In genomic region chr2:236569593-236569973, GRCh38 we compare ENCODE assay signal across 8 cellular contexts. TPM values are rescaled to one million over a fixed set of nuclear protein-coding genes. Genes with fewer than 3 reads are reported as not detected.
DNase-seq lines count a peak whose midpoint lies in the region; ATAC-seq and TF ChIP-seq lines count a peak whose summit lies in the region.

ACKR3 (plus strand) TSS chr2:236569825; CDS start chr2:236580466, 10,641 bp downstream.

- H2BK120ac ChIP-seq in neuronal stem cell (ENCODE audit: low read depth, low read length), result no peak within 1 kb of the TSS

- no CpG with 5 or more reads among the region's 9 CpGs for WGBS in neuronal stem cell (ENCODE audit: extremely low coverage in 2 of 2, insufficient read length in 2 of 2, insufficient replicate concordance in 1 of 2), 2 donors

- H3K27me3 Mint-ChIP-seq in CD4-positive, alpha-beta T cell, result no peaks in the 10 kb centered on the region
- peaks cover 12% of the 10 kb centered on the region for H3K27me3 Mint-ChIP-seq in activated T-helper 2 cell treated with anti-CD3 and anti-CD28 coated beads, Interferon-gamma antibody, Interleukin-2, Interleukin-4, amounts not matched to agents 10 μg/mL and 5 μg/mL and 100 μg/mL, durations not matched to agents 14 hours and 24 hours and 36 hours (ENCODE audit: low read depth)

- intact Hi-C loops in CD4-positive, alpha-beta T cell (cut with DNase I, micrococcal nuclease), result loop anchor here (1.0 to 2.0 kb wide), 4 partner anchors 23 to 227 kb away; no protein-coding TSS in a partner anchor
- intact Hi-C loops in PC-9 (cut with micrococcal nuclease; ENCODE audit: unreplicated experiment), result loop anchor here (2.0 to 5.0 kb wide), 3 partner anchors 57 to 217 kb away; no protein-coding TSS in a partner anchor
- intact Hi-C loops in activated T-helper 2 cell treated with anti-CD3 and anti-CD28 coated beads, Interferon-gamma antibody, Interleukin-2, Interleukin-4, amounts not matched to agents 10 μg/mL and 5 μg/mL and 100 μg/mL, durations not matched to agents 14 hours and 24 hours and 36 hours (cut with micrococcal nuclease), result loop anchor here (1.0 to 5.0 kb wide), 4 partner anchors 23 to 216 kb away; no protein-coding TSS in a partner anchor

- no peaks in the 10 kb centered on the region; the same call in 1 of the 2 replicates for H4K20me1 ChIP-seq in PC-9 (ENCODE audit: insufficient read depth)

- H3K4ac ChIP-seq in neuronal stem cell (ENCODE audit: low read length), result no peak within 1 kb of the TSS

- no peak within 1 kb of the TSS for H2BK15ac ChIP-seq in neuronal stem cell (ENCODE audit: low read length)

- no peak within 1 kb of the TSS for H4K8ac ChIP-seq in neuronal stem cell (ENCODE audit: low read depth, low read length)

- peak within 1 kb of the TSS; percentile 68 for H3K4me3 Mint-ChIP-seq in CD4-positive, alpha-beta T cell
- peak within 1 kb of the TSS; percentile 30 for H3K4me3 Mint-ChIP-seq in activated T-helper 2 cell treated with anti-CD3 and anti-CD28 coated beads, Interferon-gamma antibody, Interleukin-2, Interleukin-4, amounts not matched to agents 10 μg/mL and 5 μg/mL and 100 μg/mL, durations not matched to agents 14 hours and 24 hours and 36 hours (ENCODE audit: low read depth)

- H3K9me3 ChIP-seq in CD4-positive, alpha-beta T cell (ENCODE audit: control insufficient read depth, low read length), result no peaks in the 10 kb centered on the region
- H3K9me3 ChIP-seq in PC-9 (ENCODE audit: insufficient read depth, low read depth), result no peaks in the 10 kb centered on the region
- no peaks in the 10 kb centered on the region for H3K9me3 ChIP-seq in neuronal stem cell (replicated peaks in 1 of 2; ENCODE audit: control insufficient read depth in 2 of 2, insufficient read depth in 1 of 2, low read depth in 1 of 2, low read length in 2 of 2)

- H3K9ac ChIP-seq in neuronal stem cell (ENCODE audit: low read depth, low read length, poor library complexity), result no peak within 1 kb of the TSS

- H3K23ac ChIP-seq in neuronal stem cell (ENCODE audit: low read depth, low read length, poor library complexity), result no peak within 1 kb of the TSS

- peaks cover 18% of the 10 kb centered on the region for H3K36me3 Mint-ChIP-seq in CD4-positive, alpha-beta T cell (ENCODE audit: low read depth)
- no peaks in the 10 kb centered on the region for H3K36me3 Mint-ChIP-seq in activated T-helper 2 cell treated with anti-CD3 and anti-CD28 coated beads, Interferon-gamma antibody, Interleukin-2, Interleukin-4, amounts not matched to agents 10 μg/mL and 5 μg/mL and 100 μg/mL, durations not matched to agents 14 hours and 24 hours and 36 hours (ENCODE audit: low read depth)

- peak; percentile 44 to 81 (median 62) for DNase-seq in CD4-positive, alpha-beta T cell
- DNase-seq in PC-9 (peak; percentile 51 to 70), foreskin keratinocyte (peak; percentile 67 to 79), neuronal stem cell (ENCODE audit: low spot score) (peak; percentile 47), substantia nigra (lab: John Stamatoyannopoulos, UW) (peak in 43 of 49 donors; percentile 30 to 86 (median 64))
- peak; percentile 65 for DNase-seq in activated T-helper 2 cell treated with anti-CD3 and anti-CD28 coated beads, Interferon-gamma antibody, Interleukin-2, Interleukin-4, amounts not matched to agents 10 μg/mL and 5 μg/mL and 100 μg/mL, durations not matched to agents 14 hours and 24 hours and 36 hours (ENCODE audit: low spot score)

- ATAC-seq in CD4-positive, alpha-beta T cell (ENCODE audit: poor library complexity), result peak; percentile 98
- ATAC-seq in GM19397 (IDR thresholded peaks at IDR 0.05; ENCODE audit: unreplicated experiment), result peak; percentile 77
- ATAC-seq in HG03521 (IDR thresholded peaks at IDR 0.05; ENCODE audit: unreplicated experiment), result peak; percentile 82
- peak; percentile 86 for ATAC-seq in foreskin keratinocyte

- H4K91ac ChIP-seq in neuronal stem cell (ENCODE audit: low read depth, low read length, poor library complexity), result no peak within 1 kb of the TSS

- peak within 1 kb of the TSS; percentile 22 for H3K18ac ChIP-seq in neuronal stem cell (ENCODE audit: low read length)

- H3K4me1 Mint-ChIP-seq in CD4-positive, alpha-beta T cell (ENCODE audit: low read depth), result peaks cover 20% of the 10 kb centered on the region
- peaks cover 19% of the 10 kb centered on the region for H3K4me1 Mint-ChIP-seq in activated T-helper 2 cell treated with anti-CD3 and anti-CD28 coated beads, Interferon-gamma antibody, Interleukin-2, Interleukin-4, amounts not matched to agents 10 μg/mL and 5 μg/mL and 100 μg/mL, durations not matched to agents 14 hours and 24 hours and 36 hours (ENCODE audit: low read depth)

- H2BK5ac ChIP-seq in neuronal stem cell (ENCODE audit: low read length), result no peak within 1 kb of the TSS

- POLR2A ChIA-PET in CD4-positive, alpha-beta T cell (lab: Charles Lee), result interaction anchor here (1.0 to 2.7 kb wide), 7 partner anchors 15 to 62 kb away, joined by 3 to 26 read pairs (median 13); a partner anchor contains a TSS
- POLR2A ChIA-PET in PC-9 (lab: Charles Lee; ENCODE audit: unreplicated experiment), result interaction anchor here (0.5 to 0.7 kb wide), 5 partner anchors 11 to 300 kb away, joined by 3 to 7 read pairs (median 4); no protein-coding TSS in a partner anchor

- no peaks in the 10 kb centered on the region for H3K9me2 ChIP-seq in PC-9 (ENCODE audit: insufficient read depth)

- no peaks in the 10 kb centered on the region for H3K9me3 Mint-ChIP-seq in CD4-positive, alpha-beta T cell
- no peaks in the 10 kb centered on the region for H3K9me3 Mint-ChIP-seq in activated T-helper 2 cell treated with anti-CD3 and anti-CD28 coated beads, Interferon-gamma antibody, Interleukin-2, Interleukin-4, amounts not matched to agents 10 μg/mL and 5 μg/mL and 100 μg/mL, durations not matched to agents 14 hours and 24 hours and 36 hours

- peak within 1 kb of the TSS; percentile 86 for H3K4me2 ChIP-seq in PC-9
- H3K4me2 ChIP-seq in neuronal stem cell (ENCODE audit: insufficient read depth, low read length, poor library complexity, severe bottlenecking), result peak within 1 kb of the TSS; percentile 52

- H3K4me1 ChIP-seq in PC-9 (replicated peaks; ENCODE audit: insufficient read depth) (peaks cover 11% of the 10 kb centered on the region; the same call in 1 of the 2 replicates), foreskin keratinocyte (peaks cover 7% of the 10 kb centered on the region), neuronal stem cell (ENCODE audit: control insufficient read depth in 2 of 2, insufficient read depth in 1 of 2, low read depth in 1 of 2, low read length in 2 of 2) (peaks cover 34 to 46% of the 10 kb centered on the region in 2 donors)

- peak within 1 kb of the TSS; percentile 58 for H3K4me3 ChIP-seq in PC-9
- H3K4me3 ChIP-seq in neuronal stem cell (ENCODE audit: low read length in 2 of 2), result peak within 1 kb of the TSS; percentile 53 to 62

- H2BK12ac ChIP-seq in neuronal stem cell (ENCODE audit: low read length), result no peak within 1 kb of the TSS

- no peaks in the 10 kb centered on the region for H3K27me3 ChIP-seq in CD4-positive, alpha-beta T cell (ENCODE audit: control insufficient read depth, insufficient read depth, low read length)
- H3K27me3 ChIP-seq in PC-9 (ENCODE audit: insufficient read depth, low read depth) (peaks cover 53% of the 10 kb centered on the region), foreskin keratinocyte (peaks cover 15% of the 10 kb centered on the region), neuronal stem cell (ENCODE audit: control insufficient read depth in 3 of 3, insufficient read depth in 3 of 3, low read depth in 1 of 3, low read length in 3 of 3) (peaks cover 0 to 19% (median 0%) of the 10 kb centered on the region in 3 experiments)

- H2AK5ac ChIP-seq in neuronal stem cell (ENCODE audit: low read depth, low read length), result no peak within 1 kb of the TSS

- no TSS peak for BruUV-seq in PC-9 (replicated peaks; lab: Mats Ljungman, UMichigan)

- peak; percentile 68 for TF ChIP-seq CTCF in CD4-positive, alpha-beta T cell (IDR thresholded peaks at IDR 0.05)
- TF ChIP-seq CTCF in PC-9 (conservative IDR thresholded peaks at IDR 0.05) (peak; percentile 46; the same call in 1 of the 2 replicates), foreskin keratinocyte (conservative IDR thresholded peaks at IDR 0.05) (peak; percentile 74)

- H2AFZ ChIP-seq in PC-9 (peak within 1 kb of the TSS; percentile 13; the same call in 1 of the 2 replicates), neuronal stem cell (ENCODE audit: low read length) (peak within 1 kb of the TSS; percentile 46)

- CTCF ChIA-PET in CD4-positive, alpha-beta T cell (lab: Charles Lee), result interaction anchor here (0.5 to 5.1 kb wide), 12 partner anchors 10 to 516 kb away, joined by 3 to 73 read pairs (median 4); partner anchors contain the start of gene COPS8
- CTCF ChIA-PET in PC-9 (lab: Charles Lee), result interaction anchor here (0.6 to 1.6 kb wide), 4 partner anchors 57 to 456 kb away, joined by 3 to 12 read pairs (median 4); no protein-coding TSS in a partner anchor

- peak within 1 kb of the TSS; percentile 33 for H3K27ac Mint-ChIP-seq in CD4-positive, alpha-beta T cell
- peak within 1 kb of the TSS; percentile 29 for H3K27ac Mint-ChIP-seq in activated T-helper 2 cell treated with anti-CD3 and anti-CD28 coated beads, Interferon-gamma antibody, Interleukin-2, Interleukin-4, amounts not matched to agents 10 μg/mL and 5 μg/mL and 100 μg/mL, durations not matched to agents 14 hours and 24 hours and 36 hours

- no peaks in the 10 kb centered on the region for H3K36me3 ChIP-seq in PC-9 (ENCODE audit: low read depth)
- peaks cover 0 to 27% of the 10 kb centered on the region in 2 donors for H3K36me3 ChIP-seq in neuronal stem cell (replicated peaks in 1 of 2; ENCODE audit: control insufficient read depth in 2 of 2, insufficient read depth in 2 of 2, low read length in 2 of 2)

- no peaks in the 10 kb centered on the region for H3F3A ChIP-seq in PC-9 (ENCODE audit: insufficient read depth, low read depth)

- H3K14ac ChIP-seq in neuronal stem cell (ENCODE audit: low read length), result no peak within 1 kb of the TSS

- H3K79me1 ChIP-seq in neuronal stem cell (ENCODE audit: low read depth, low read length), result no peaks in the 10 kb centered on the region

- no peaks in the 10 kb centered on the region for H3K79me2 ChIP-seq in PC-9 (ENCODE audit: low read depth)

- H3K27ac ChIP-seq in CD4-positive, alpha-beta T cell (ENCODE audit: low read depth, low read length), result no peak within 1 kb of the TSS
- H3K27ac ChIP-seq in PC-9 (no peak within 1 kb of the TSS), foreskin keratinocyte (peak within 1 kb of the TSS; percentile 25), neuronal stem cell (replicated peaks; ENCODE audit: low read length) (peak within 1 kb of the TSS; percentile 72), substantia nigra (ENCODE audit: low read depth, low read length, poor library complexity, severe bottlenecking) (no peak within 1 kb of the TSS)

RNA-seq across cellular contexts. Expression of gene ACKR3, which starts in this region (rescaled TPM):
- under 1 TPM; 0.61 to 0.74 TPM for total RNA-seq in CD4-positive, alpha-beta T cell
- 19.6 and 20.3 TPM in 2 replicates for total RNA-seq in PC-9 (2021)
- total RNA-seq in activated T-helper 2 cell treated with anti-CD3 and anti-CD28 coated beads, Interferon-gamma antibody, Interleukin-2, Interleukin-4, amounts not matched to agents 10 μg/mL and 5 μg/mL and 100 μg/mL, durations not matched to agents 14 hours and 24 hours and 36 hours, result 1.8 and 2.7 TPM in 2 replicates
- total RNA-seq in foreskin keratinocyte, result 1.8 and 2.8 TPM in 2 replicates
- polyA plus RNA-seq in foreskin keratinocyte, result 1.3 and 1.6 TPM in 2 replicates
- polyA plus RNA-seq in neuronal stem cell (2013, experiment 1 of 2), result 4.4 TPM
- polyA plus RNA-seq in neuronal stem cell (2013, experiment 2 of 2), result 4.3 TPM

Comparison
In these comparisons a context has a peak if more than half of its experiments do, and no peak if none do; other contexts are left out.
1. Peak in DNase-seq and ATAC-seq in CD4-positive, alpha-beta T cell; RNA of the gene not detected or under 1 TPM.
2. H3K27ac ChIP-seq: peak in foreskin keratinocyte (single experiment) and neuronal stem cell (single experiment); none in CD4-positive, alpha-beta T cell (single experiment), PC-9 (single experiment) and substantia nigra (single experiment).
3. Peak in every context shown above with its lines, with median percentiles within 50 percentile points of each other: ATAC-seq, DNase-seq and CTCF ChIP-seq.